2 cellular contexts compared by ENCODE assay signal in the genomic region with DNA sequence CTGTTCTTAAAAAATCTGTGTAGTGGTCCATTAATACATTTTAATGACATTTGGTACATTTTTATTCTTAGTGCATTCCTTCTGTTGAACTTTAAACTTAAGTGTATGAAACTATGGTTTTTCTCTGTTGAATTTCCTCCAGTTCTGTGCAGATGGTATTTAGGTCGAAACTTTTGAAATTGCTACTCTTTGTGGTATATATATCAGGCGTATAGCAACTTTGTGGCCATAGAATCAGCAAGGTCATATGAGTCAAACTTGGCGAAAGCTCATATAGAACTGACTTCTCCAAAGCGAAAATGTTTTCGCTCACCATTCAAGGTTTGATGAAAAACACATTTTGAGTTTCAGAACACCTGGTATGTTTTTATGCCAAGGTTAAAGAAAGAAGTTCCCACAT.
TF ChIP-seq lines count a peak whose summit lies in the region.

No MANE protein-coding gene starts in this region.

TF ChIP-seq in GM12891, 5 proteins besides CTCF, POLR2A, EP300 and RAD21 (continued from another document):
- no peak for TF ChIP-seq PAX5 (IDR thresholded peaks at IDR 0.05; ENCODE audit: insufficient read depth, low read length, severe bottlenecking)

TF ChIP-seq in IMR-90, 13 proteins besides CTCF, POLR2A, EP300 and RAD21 (continued from another document):
- TF ChIP-seq, protein P1, sequence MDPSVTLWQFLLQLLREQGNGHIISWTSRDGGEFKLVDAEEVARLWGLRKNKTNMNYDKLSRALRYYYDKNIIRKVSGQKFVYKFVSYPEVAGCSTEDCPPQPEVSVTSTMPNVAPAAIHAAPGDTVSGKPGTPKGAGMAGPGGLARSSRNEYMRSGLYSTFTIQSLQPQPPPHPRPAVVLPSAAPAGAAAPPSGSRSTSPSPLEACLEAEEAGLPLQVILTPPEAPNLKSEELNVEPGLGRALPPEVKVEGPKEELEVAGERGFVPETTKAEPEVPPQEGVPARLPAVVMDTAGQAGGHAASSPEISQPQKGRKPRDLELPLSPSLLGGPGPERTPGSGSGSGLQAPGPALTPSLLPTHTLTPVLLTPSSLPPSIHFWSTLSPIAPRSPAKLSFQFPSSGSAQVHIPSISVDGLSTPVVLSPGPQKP (IDR thresholded peaks at IDR 0.05; ENCODE audit: borderline replicate concordance, low read depth, low read length), result no peak
- TF ChIP-seq MXI1 (IDR thresholded peaks at IDR 0.05; ENCODE audit: borderline replicate concordance, low read depth, low read length) (no peak), NFE2L2 (IDR thresholded peaks at IDR 0.05; ENCODE audit: low read depth, low read length) (no peak), RFX5 (IDR thresholded peaks at IDR 0.05; ENCODE audit: low read depth, low read length) (no peak)
